In genomic region chr1:156149374-156150106, GRCh38 we compare ENCODE assay signal across 11 cellular contexts. TPM values are rescaled to one million over a fixed set of nuclear protein-coding genes. Genes with fewer than 3 reads are reported as not detected.
DNase-seq lines count a peak whose midpoint lies in the region; ATAC-seq and TF ChIP-seq lines count a peak whose summit lies in the region.
"Had no signal": no experiment of that assay in that cellular context is flagged by ENCODE, and none has a peak within 500 bp of the region (broad histone marks: within the 10 kb centered on the region; RNA-seq: fewer than 3 reads in every experiment).

No MANE protein-coding gene starts in this region.

- 26 to 28% methylated on average over 17 of the region's 17 CpGs for whole genome bisulfite sequencing in heart right ventricle, 2 donors

- H3K27ac ChIP-seq in DOHH2 (ENCODE audit: low read depth, low read length) (peak overlapping the region; percentile 96), heart right ventricle (peak overlapping the region in 1 of 10 donors; percentile 89)

- ATAC-seq in HG03060 (IDR thresholded peaks at IDR 0.05; ENCODE audit: low read depth, unreplicated experiment): peak; percentile 27
- no peak for ATAC-seq in GM21528 (IDR thresholded peaks at IDR 0.05; ENCODE audit: low FRiP score, unreplicated experiment)
- ATAC-seq in heart right ventricle: no peak

- H3K9me2 ChIP-seq in DOHH2 (replicated peaks; ENCODE audit: control insufficient read depth, low read length): no peaks in the 10 kb centered on the region

- peaks cover 10% of the 10 kb centered on the region for H3F3A ChIP-seq in DOHH2 (ENCODE audit: control insufficient read depth, insufficient read depth)

- intact Hi-C loops in heart right ventricle (cut with DNase I): loop anchor here in 3 of 10 donors (5.0 kb wide), 3 partner anchors 58 to 168 kb away; no protein-coding TSS in a partner anchor

- peak overlapping the region; percentile 25 to 85 (median 77) for H3K4me3 Mint-ChIP-seq in brain

- H3K9me3 ChIP-seq in DOHH2 (ENCODE audit: control insufficient read depth, insufficient read depth, low read length) (no peaks in the 10 kb centered on the region), heart right ventricle (no peaks in the 10 kb centered on the region)

- H3K27me3 Mint-ChIP-seq in brain: peaks cover 11% of the 10 kb centered on the region

- no peaks in the 10 kb centered on the region for H3K36me3 Mint-ChIP-seq in brain

- H3K27me3 ChIP-seq in DOHH2 (ENCODE audit: control insufficient read depth, low read length) (no peaks in the 10 kb centered on the region), heart right ventricle (peaks cover 0 to 25% (median 20%) of the 10 kb centered on the region in 7 donors)

- no peak for TF ChIP-seq CTCF in DOHH2 (IDR thresholded peaks at IDR 0.05; ENCODE audit: low read depth, low read length, poor library complexity, severe bottlenecking)
- no peak for TF ChIP-seq CTCF in brain (conservative IDR thresholded peaks at IDR 0.05)
- TF ChIP-seq CTCF in heart right ventricle (IDR thresholded peaks at IDR 0.05): no peak

- H3K36me3 ChIP-seq in DOHH2 (ENCODE audit: control insufficient read depth, low read length) (no peaks in the 10 kb centered on the region; the same call in 1 of the 2 replicates), heart right ventricle (no peaks in the 10 kb centered on the region)

- H3K4me3 ChIP-seq in DOHH2 (ENCODE audit: low read length) (peak overlapping the region; percentile 76), heart right ventricle (no peak overlapping the region)

- peak overlapping the region in 4 of 5 experiments; percentile 76 to 93 (median 83) for H3K27ac Mint-ChIP-seq in brain

- peaks cover 76% of the 10 kb centered on the region for H3K4me1 Mint-ChIP-seq in brain

- no peaks in the 10 kb centered on the region for H3K9me3 Mint-ChIP-seq in brain
- H3K9me3 Mint-ChIP-seq: neural crest cell had no signal

- DNase-seq in GM19240 (ENCODE audit: insufficient read length, low spot score) (peak; percentile 61), NCI-H82 (lab: John Stamatoyannopoulos, UW) (no peak), cortex of kidney (lab: John Stamatoyannopoulos, UW) (no peak), heart right ventricle (no peak)
- DNase-seq: activated CD4-positive, alpha-beta T cell treated with anti-CD3 and anti-CD28 coated beads for 1 hour; stimulated activated naive CD4-positive, alpha-beta T cell treated with Interleukin-2 at 50 U/mL for 16 hours had no signal

- H4K20me1 ChIP-seq in DOHH2 (ENCODE audit: control insufficient read depth, insufficient read depth, low read depth, low read length): no peaks in the 10 kb centered on the region

- H3K4me1 ChIP-seq in DOHH2 (ENCODE audit: control insufficient read depth, low read length) (peaks cover 89% of the 10 kb centered on the region), heart right ventricle (peaks cover 3 to 80% (median 15%) of the 10 kb centered on the region in 9 donors)

- peaks cover 30% of the 10 kb centered on the region for H3K79me2 ChIP-seq in DOHH2 (ENCODE audit: control insufficient read depth, low read length)

- peak overlapping the region; percentile 99 for H3K4me2 ChIP-seq in DOHH2 (ENCODE audit: low read length)

RNA-seq across cellular contexts. Expression of gene SEMA4A, which starts 3.8 kb away (rescaled TPM):
- polyA plus RNA-seq in brain (ENCODE audit: insufficient read depth, low read depth, low replicate concordance): 6.6 TPM
- total RNA-seq in heart right ventricle: 1 to 10 TPM in 9 of 10 donors, under 1 TPM in 1; 0.98 to 6.8 (median 1.8) TPM
- 1 to 10 TPM; 1.1 to 2.0 TPM for polyA plus RNA-seq in heart right ventricle

RNA-seq across cellular contexts. Expression of gene LMNA, which starts 35.0 kb away (rescaled TPM):
- polyA plus RNA-seq in brain (ENCODE audit: insufficient read depth, low read depth, low replicate concordance): 55.1 TPM
- total RNA-seq in heart right ventricle: 100 to 1,000 TPM; 213 to 554 (median 267) TPM
- 100 to 1,000 TPM; 286 to 356 TPM for polyA plus RNA-seq in heart right ventricle

RNA-seq across cellular contexts. Expression of gene SLC25A44, which starts 44.4 kb away (rescaled TPM):
- 30.4 TPM for polyA plus RNA-seq in brain (ENCODE audit: insufficient read depth, low read depth, low replicate concordance)
- 10 to 100 TPM; 15.4 to 26.0 (median 20.1) TPM for total RNA-seq in heart right ventricle
- 10 to 100 TPM in 1 of 2 donors, 1 to 10 TPM in 1; 7.0 to 15.8 TPM for polyA plus RNA-seq in heart right ventricle
